In genomic region chr12:3034067-3034750, GRCh38 we compare ENCODE assay signal across 9 cellular contexts. TPM values are rescaled to one million over a fixed set of nuclear protein-coding genes. Genes with fewer than 3 reads are reported as not detected.
DNase-seq lines count a peak whose midpoint lies in the region; ATAC-seq, FAIRE-seq and TF ChIP-seq lines count a peak whose summit lies in the region.
"Had no signal": no experiment of that assay in that cellular context is flagged by ENCODE, and none has a peak within 500 bp of the region (broad histone marks: within the 10 kb centered on the region; RNA-seq: fewer than 3 reads in every experiment).

No MANE protein-coding gene starts in this region.

- intact Hi-C loops in PC-3 (cut with micrococcal nuclease), result no loop called here

- H3K4me2 ChIP-seq in PC-3 (ENCODE audit: low read length), result no peak overlapping the region

- no peak overlapping the region for H2AFZ ChIP-seq in PC-3 (ENCODE audit: low read length)

- H3K9ac ChIP-seq in PC-3 (ENCODE audit: low read length), result no peak overlapping the region

- ATAC-seq in PC-3, result peak; percentile 83; the same call in 1 of the 2 replicates
- ATAC-seq in HG02973 (IDR thresholded peaks at IDR 0.05; ENCODE audit: unreplicated experiment), result no peak

- no TSS peak for BruUV-seq in PC-3 (replicated peaks; lab: Mats Ljungman, UMichigan)

- DNase-seq in NK-92 treated with Interleukin-12 subunit alpha and Interleukin-12 subunit beta, amount 100 ng/mL, for 24 hours (lab: John Stamatoyannopoulos, UW), result peak; percentile 5
- DNase-seq in NK-92 (lab: John Stamatoyannopoulos, UW; ENCODE audit: unreplicated experiment) (no peak), HL-60 (ENCODE audit: low read depth in 1 of 2, low spot score in 1 of 2) (peak; percentile 13 to 58), PC-3 (peak; percentile 59), astrocyte of the spinal cord (ENCODE audit: low read depth, low spot score) (peak; percentile 65), iPS DF 4.7 (ENCODE audit: extremely low read depth, low spot score) (peak; percentile 66), small intestine (peak; percentile 69)

- H3K27ac ChIP-seq in HL-60 (replicated peaks), result no peak overlapping the region
- H3K27ac ChIP-seq in PC-3 (ENCODE audit: low read length), result no peak overlapping the region
- H3K27ac ChIP-seq in small intestine (ENCODE audit: low read depth in 1 of 2, low read length in 1 of 2), result no peak overlapping the region

- no peaks in the 10 kb centered on the region for H3K9me3 ChIP-seq in PC-3 (ENCODE audit: low read length)
- H3K9me3 ChIP-seq in small intestine (ENCODE audit: control insufficient read depth, low read depth), result no peaks in the 10 kb centered on the region

- in situ Hi-C loops in astrocyte of the spinal cord (cut with HindIII; ENCODE audit: low sequenced_read_pairs), result no loop called here

- H3K36me3 ChIP-seq in PC-3 (ENCODE audit: low read depth, low read length), result no peaks in the 10 kb centered on the region; the same call in 1 of the 2 replicates
- H3K36me3 ChIP-seq in small intestine (ENCODE audit: control insufficient read depth in 2 of 2, insufficient read depth in 2 of 2, low read length in 2 of 2), result peaks cover 0 to 2% of the 10 kb centered on the region in 2 donors

- peaks cover 2% of the 10 kb centered on the region for H3K27me3 ChIP-seq in HL-60 (ENCODE audit: insufficient read depth, poor library complexity, severe bottlenecking)
- H3K27me3 ChIP-seq in PC-3 (ENCODE audit: low read length), result no peaks in the 10 kb centered on the region
- no peaks in the 10 kb centered on the region for H3K27me3 ChIP-seq in small intestine (ENCODE audit: control insufficient read depth in 2 of 2, insufficient read depth in 2 of 2, low read length in 2 of 2)

- CTCF ChIA-PET in PC-3 (lab: Charles Lee), result interaction anchor here (0.8 kb wide), 1 partner anchor 142 kb away, joined by 6 read pairs; no protein-coding TSS in a partner anchor

- no peaks in the 10 kb centered on the region for H3K9me2 ChIP-seq in PC-3 (replicated peaks; ENCODE audit: low read length)

- H3K79me2 ChIP-seq in PC-3 (ENCODE audit: low read length), result no peaks in the 10 kb centered on the region

- no peaks in the 10 kb centered on the region for H4K20me1 ChIP-seq in PC-3 (ENCODE audit: low read length)

- POLR2A ChIA-PET in PC-3 (lab: Charles Lee; ENCODE audit: unreplicated experiment), result no interaction called here

- H3K4me3 ChIP-seq in HL-60 (replicated peaks; ENCODE audit: insufficient read depth, low read length), result no peak overlapping the region
- no peak overlapping the region for H3K4me3 ChIP-seq in PC-3 (ENCODE audit: low read length)
- no peak overlapping the region for H3K4me3 ChIP-seq in astrocyte of the spinal cord (ENCODE audit: low read depth, low read length)
- H3K4me3 ChIP-seq in small intestine (ENCODE audit: low read depth in 1 of 2, low read length in 2 of 2), result no peak overlapping the region

- 34 to 42% (median 40%) methylated on average over 10 of the region's 10 CpGs for WGBS in small intestine, 3 donors

- H3K4me1 ChIP-seq in PC-3 (ENCODE audit: insufficient read depth, low read length) (no peaks in the 10 kb centered on the region), small intestine (ENCODE audit: control insufficient read depth in 2 of 2, insufficient read depth in 1 of 2, low read depth in 1 of 2, low read length in 1 of 2) (no peaks in the 10 kb centered on the region)

- FAIRE-seq in small intestine (lab: Jason Lieb, UNC), result no peak
- FAIRE-seq: endometrium had no signal

- peak; percentile 55 for TF ChIP-seq CTCF in HL-60 (IDR thresholded peaks at IDR 0.05; ENCODE audit: insufficient read depth, low read length)
- peak; percentile 63 for TF ChIP-seq CTCF in PC-3 (conservative IDR thresholded peaks at IDR 0.05; ENCODE audit: low read depth, low read length)
- peak; percentile 88 for TF ChIP-seq CTCF in astrocyte of the spinal cord (IDR thresholded peaks at IDR 0.05; ENCODE audit: low read depth, low read length)

- no peaks in the 10 kb centered on the region for H3F3A ChIP-seq in PC-3 (ENCODE audit: low read length, unreplicated experiment)

RNA-seq across cellular contexts. Expression of gene TSPAN9, which starts 43.0 kb away (rescaled TPM):
- total RNA-seq in PC-3 (2014; rRNA removed), result 5.1 and 6.2 TPM in 2 replicates
- polyA plus RNA-seq in small intestine, result 10 to 100 TPM in 1 of 3 donors, 1 to 10 TPM in 2; 1.3 to 23.1 (median 2.4) TPM
